ENCODE assay signal across 1 cellular context in the genomic region with DNA sequence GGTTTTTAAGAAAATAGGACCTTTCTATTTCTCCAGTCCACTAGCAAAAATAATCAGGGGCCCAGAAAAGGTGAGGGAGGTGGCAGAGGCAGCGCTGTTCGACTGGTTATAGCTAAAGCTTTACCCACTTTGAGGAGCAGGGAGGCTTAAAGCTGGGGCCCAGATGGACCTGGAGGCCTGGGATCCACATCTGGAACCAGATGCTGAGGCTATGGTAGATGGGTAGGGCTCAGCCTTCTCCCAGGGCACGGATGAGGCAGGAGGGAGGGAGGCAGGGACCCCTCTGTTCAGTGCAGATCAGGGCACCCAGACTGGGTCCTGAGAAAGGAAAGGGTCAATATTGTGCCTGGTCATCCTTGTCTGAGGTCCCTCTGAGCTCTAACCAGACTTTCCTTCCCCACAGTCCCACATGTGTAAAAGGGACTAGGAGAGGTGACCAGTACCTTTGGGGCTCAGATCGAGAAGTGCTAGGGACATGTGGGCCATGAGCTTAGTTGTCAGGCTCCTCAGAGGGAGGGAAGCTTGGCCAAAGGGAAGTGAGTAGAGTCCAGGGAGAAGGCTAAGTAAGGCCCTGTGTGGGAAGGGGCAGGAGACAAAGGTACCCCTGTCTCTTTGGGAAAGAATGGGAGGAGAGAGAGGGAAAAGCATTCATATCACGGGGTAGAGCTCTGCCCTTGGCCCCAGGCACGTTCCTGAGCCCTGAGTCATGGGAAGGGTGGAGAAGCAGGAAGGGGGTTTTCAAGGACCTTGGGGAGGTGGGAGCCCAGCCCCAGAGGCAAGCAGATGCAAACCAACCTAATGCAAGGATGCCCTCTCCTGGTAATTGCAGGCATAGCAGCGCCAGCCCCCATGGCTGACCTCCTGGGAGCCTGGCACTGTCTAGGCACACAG.
A peak's percentile ranks its signal among the peaks of the same experiment; 100 is the strongest.
TF ChIP-seq lines count a peak whose summit lies in the region.

No MANE protein-coding gene starts in this region.

TF ChIP-seq in HepG2, 621 proteins besides CTCF, POLR2A, EP300 and RAD21 (continued from another document and continues in another):
- TF ChIP-seq, protein P1, sequence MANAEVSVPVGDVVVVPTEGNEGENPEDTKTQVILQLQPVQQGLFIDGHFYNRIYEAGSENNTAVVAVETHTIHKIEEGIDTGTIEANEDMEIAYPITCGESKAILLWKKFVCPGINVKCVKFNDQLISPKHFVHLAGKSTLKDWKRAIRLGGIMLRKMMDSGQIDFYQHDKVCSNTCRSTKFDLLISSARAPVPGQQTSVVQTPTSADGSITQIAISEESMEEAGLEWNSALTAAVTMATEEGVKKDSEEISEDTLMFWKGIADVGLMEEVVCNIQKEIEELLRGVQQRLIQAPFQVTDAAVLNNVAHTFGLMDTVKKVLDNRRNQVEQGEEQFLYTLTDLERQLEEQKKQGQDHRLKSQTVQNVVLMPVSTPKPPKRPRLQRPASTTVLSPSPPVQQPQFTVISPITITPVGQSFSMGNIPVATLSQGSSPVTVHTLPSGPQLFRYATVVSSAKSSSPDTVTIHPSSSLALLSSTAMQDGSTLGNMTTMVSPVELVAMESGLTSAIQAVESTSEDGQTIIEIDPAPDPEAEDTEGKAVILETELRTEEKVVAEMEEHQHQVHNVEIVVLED (CRISPR knock-in tag; IDR thresholded peaks at IDR 0.05; ENCODE audit: borderline replicate concordance), result peak; percentile 20; the same call in 1 of the 2 replicates
- peak; percentile 85 for TF ChIP-seq MED1 (CRISPR knock-in tag; IDR thresholded peaks at IDR 0.05)
- no peak for TF ChIP-seq SOX6 (IDR thresholded peaks at IDR 0.05)
- TF ChIP-seq SOX6 (CRISPR knock-in tag; IDR thresholded peaks at IDR 0.05), result peak; percentile 97
- 0 out of 2 replicates have a peak, but pooled peaks have one; percentile 68 for TF ChIP-seq ZNF878 (CRISPR knock-in tag; IDR thresholded peaks at IDR 0.05)
- TF ChIP-seq, protein P2, sequence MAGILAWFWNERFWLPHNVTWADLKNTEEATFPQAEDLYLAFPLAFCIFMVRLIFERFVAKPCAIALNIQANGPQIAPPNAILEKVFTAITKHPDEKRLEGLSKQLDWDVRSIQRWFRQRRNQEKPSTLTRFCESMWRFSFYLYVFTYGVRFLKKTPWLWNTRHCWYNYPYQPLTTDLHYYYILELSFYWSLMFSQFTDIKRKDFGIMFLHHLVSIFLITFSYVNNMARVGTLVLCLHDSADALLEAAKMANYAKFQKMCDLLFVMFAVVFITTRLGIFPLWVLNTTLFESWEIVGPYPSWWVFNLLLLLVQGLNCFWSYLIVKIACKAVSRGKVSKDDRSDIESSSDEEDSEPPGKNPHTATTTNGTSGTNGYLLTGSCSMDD (CRISPR knock-in tag; IDR thresholded peaks at IDR 0.05), result no peak
- TF ChIP-seq, protein P3, sequence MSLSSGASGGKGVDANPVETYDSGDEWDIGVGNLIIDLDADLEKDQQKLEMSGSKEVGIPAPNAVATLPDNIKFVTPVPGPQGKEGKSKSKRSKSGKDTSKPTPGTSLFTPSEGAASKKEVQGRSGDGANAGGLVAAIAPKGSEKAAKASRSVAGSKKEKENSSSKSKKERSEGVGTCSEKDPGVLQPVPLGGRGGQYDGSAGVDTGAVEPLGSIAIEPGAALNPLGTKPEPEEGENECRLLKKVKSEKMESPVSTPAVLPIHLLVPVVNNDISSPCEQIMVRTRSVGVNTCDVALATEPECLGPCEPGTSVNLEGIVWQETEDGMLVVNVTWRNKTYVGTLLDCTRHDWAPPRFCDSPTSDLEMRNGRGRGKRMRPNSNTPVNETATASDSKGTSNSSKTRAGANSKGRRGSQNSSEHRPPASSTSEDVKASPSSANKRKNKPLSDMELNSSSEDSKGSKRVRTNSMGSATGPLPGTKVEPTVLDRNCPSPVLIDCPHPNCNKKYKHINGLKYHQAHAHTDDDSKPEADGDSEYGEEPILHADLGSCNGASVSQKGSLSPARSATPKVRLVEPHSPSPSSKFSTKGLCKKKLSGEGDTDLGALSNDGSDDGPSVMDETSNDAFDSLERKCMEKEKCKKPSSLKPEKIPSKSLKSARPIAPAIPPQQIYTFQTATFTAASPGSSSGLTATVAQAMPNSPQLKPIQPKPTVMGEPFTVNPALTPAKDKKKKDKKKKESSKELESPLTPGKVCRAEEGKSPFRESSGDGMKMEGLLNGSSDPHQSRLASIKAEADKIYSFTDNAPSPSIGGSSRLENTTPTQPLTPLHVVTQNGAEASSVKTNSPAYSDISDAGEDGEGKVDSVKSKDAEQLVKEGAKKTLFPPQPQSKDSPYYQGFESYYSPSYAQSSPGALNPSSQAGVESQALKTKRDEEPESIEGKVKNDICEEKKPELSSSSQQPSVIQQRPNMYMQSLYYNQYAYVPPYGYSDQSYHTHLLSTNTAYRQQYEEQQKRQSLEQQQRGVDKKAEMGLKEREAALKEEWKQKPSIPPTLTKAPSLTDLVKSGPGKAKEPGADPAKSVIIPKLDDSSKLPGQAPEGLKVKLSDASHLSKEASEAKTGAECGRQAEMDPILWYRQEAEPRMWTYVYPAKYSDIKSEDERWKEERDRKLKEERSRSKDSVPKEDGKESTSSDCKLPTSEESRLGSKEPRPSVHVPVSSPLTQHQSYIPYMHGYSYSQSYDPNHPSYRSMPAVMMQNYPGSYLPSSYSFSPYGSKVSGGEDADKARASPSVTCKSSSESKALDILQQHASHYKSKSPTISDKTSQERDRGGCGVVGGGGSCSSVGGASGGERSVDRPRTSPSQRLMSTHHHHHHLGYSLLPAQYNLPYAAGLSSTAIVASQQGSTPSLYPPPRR (CRISPR knock-in tag; IDR thresholded peaks at IDR 0.05; ENCODE audit: borderline replicate concordance), result peak; percentile 72; the same call in 1 of the 2 replicates
- TF ChIP-seq ZNF746 (CRISPR knock-in tag; IDR thresholded peaks at IDR 0.05), result peak; percentile 94
- TF ChIP-seq YEATS2 (CRISPR knock-in tag; IDR thresholded peaks at IDR 0.05; ENCODE audit: borderline replicate concordance), result peak; percentile 63; the same call in 1 of the 2 replicates
- TF ChIP-seq MYNN (CRISPR knock-in tag; IDR thresholded peaks at IDR 0.05; ENCODE audit: low read depth), result no peak
- TF ChIP-seq ZNF709 (CRISPR knock-in tag; IDR thresholded peaks at IDR 0.05), result peak; percentile 80; the same call in 1 of the 2 replicates
- TF ChIP-seq, protein P4, sequence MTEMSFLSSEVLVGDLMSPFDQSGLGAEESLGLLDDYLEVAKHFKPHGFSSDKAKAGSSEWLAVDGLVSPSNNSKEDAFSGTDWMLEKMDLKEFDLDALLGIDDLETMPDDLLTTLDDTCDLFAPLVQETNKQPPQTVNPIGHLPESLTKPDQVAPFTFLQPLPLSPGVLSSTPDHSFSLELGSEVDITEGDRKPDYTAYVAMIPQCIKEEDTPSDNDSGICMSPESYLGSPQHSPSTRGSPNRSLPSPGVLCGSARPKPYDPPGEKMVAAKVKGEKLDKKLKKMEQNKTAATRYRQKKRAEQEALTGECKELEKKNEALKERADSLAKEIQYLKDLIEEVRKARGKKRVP (CRISPR knock-in tag; IDR thresholded peaks at IDR 0.05), result peak in 1 of 2 experiments; percentile 37; a peak in 1 of 4 replicates
- no peak; the same call in 1 of the 2 replicates for TF ChIP-seq CCDC6 (CRISPR knock-in tag; IDR thresholded peaks at IDR 0.05)
- TF ChIP-seq XRCC5 (optimal IDR thresholded peaks at IDR 0.05; ENCODE audit: low read length), result peak; percentile 80
- peak; percentile 60 for TF ChIP-seq YY1 (IDR thresholded peaks at IDR 0.05; ENCODE audit: insufficient read depth, insufficient replicate concordance, low read depth, low read length)
- no peak for TF ChIP-seq CENPT (CRISPR knock-in tag; IDR thresholded peaks at IDR 0.05; ENCODE audit: low read depth)
- TF ChIP-seq, protein P5, sequence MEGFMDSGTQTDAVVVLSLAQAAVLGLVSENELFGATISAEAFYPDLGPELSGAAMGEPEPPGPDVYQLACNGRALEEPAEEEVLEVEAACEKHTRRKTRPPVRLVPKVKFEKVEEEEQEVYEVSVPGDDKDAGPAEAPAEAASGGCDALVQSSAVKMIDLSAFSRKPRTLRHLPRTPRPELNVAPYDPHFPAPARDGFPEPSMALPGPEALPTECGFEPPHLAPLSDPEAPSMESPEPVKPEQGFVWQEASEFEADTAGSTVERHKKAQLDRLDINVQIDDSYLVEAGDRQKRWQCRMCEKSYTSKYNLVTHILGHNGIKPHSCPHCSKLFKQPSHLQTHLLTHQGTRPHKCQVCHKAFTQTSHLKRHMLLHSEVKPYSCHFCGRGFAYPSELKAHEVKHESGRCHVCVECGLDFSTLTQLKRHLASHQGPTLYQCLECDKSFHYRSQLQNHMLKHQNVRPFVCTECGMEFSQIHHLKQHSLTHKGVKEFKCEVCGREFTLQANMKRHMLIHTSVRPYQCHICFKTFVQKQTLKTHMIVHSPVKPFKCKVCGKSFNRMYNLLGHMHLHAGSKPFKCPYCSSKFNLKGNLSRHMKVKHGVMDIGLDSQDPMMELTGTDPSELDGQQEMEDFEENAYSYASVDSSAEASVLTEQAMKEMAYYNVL (CRISPR knock-in tag; IDR thresholded peaks at IDR 0.05; ENCODE audit: borderline replicate concordance), result peak; percentile 99
- TF ChIP-seq ZNF234 (CRISPR knock-in tag; conservative IDR thresholded peaks at IDR 0.05), result no peak
- peak; percentile 92 for TF ChIP-seq SALL1 (CRISPR knock-in tag; IDR thresholded peaks at IDR 0.05)
- TF ChIP-seq, protein P6, sequence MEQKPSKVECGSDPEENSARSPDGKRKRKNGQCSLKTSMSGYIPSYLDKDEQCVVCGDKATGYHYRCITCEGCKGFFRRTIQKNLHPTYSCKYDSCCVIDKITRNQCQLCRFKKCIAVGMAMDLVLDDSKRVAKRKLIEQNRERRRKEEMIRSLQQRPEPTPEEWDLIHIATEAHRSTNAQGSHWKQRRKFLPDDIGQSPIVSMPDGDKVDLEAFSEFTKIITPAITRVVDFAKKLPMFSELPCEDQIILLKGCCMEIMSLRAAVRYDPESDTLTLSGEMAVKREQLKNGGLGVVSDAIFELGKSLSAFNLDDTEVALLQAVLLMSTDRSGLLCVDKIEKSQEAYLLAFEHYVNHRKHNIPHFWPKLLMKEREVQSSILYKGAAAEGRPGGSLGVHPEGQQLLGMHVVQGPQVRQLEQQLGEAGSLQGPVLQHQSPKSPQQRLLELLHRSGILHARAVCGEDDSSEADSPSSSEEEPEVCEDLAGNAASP (CRISPR knock-in tag; IDR thresholded peaks at IDR 0.05; ENCODE audit: borderline replicate concordance), result peak; percentile 73; the same call in 1 of the 2 replicates
- no peak for TF ChIP-seq FOXA1 (IDR thresholded peaks at IDR 0.05)
- peak; percentile 33; the same call in 1 of the 2 replicates for TF ChIP-seq FOXA1 (CRISPR knock-in tag; IDR thresholded peaks at IDR 0.05)
- peak; percentile 86; the same call in 1 of the 2 replicates for TF ChIP-seq KAT7 (CRISPR knock-in tag; IDR thresholded peaks at IDR 0.05; ENCODE audit: borderline replicate concordance)
- no peak for TF ChIP-seq ZNF607 (CRISPR knock-in tag; IDR thresholded peaks at IDR 0.05; ENCODE audit: borderline replicate concordance)
- peak; percentile 63; the same call in 1 of the 2 replicates for TF ChIP-seq KDM2A (CRISPR knock-in tag; IDR thresholded peaks at IDR 0.05; ENCODE audit: borderline replicate concordance, low read depth)
- TF ChIP-seq MEIS1 (CRISPR knock-in tag; IDR thresholded peaks at IDR 0.05; ENCODE audit: borderline replicate concordance), result peak; percentile 91; the same call in 1 of the 2 replicates
- peak; percentile 63; the same call in 1 of the 2 replicates for TF ChIP-seq ZMYM3 (CRISPR knock-in tag; IDR thresholded peaks at IDR 0.05)
- TF ChIP-seq, protein P7, sequence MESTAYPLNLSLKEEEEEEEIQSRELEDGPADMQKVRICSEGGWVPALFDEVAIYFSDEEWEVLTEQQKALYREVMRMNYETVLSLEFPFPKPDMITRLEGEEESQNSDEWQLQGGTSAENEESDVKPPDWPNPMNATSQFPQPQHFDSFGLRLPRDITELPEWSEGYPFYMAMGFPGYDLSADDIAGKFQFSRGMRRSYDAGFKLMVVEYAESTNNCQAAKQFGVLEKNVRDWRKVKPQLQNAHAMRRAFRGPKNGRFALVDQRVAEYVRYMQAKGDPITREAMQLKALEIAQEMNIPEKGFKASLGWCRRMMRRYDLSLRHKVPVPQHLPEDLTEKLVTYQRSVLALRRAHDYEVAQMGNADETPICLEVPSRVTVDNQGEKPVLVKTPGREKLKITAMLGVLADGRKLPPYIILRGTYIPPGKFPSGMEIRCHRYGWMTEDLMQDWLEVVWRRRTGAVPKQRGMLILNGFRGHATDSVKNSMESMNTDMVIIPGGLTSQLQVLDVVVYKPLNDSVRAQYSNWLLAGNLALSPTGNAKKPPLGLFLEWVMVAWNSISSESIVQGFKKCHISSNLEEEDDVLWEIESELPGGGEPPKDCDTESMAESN (CRISPR knock-in tag; conservative IDR thresholded peaks at IDR 0.05), result no peak
- TF ChIP-seq, protein P8, sequence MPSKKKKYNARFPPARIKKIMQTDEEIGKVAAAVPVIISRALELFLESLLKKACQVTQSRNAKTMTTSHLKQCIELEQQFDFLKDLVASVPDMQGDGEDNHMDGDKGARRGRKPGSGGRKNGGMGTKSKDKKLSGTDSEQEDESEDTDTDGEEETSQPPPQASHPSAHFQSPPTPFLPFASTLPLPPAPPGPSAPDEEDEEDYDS (CRISPR knock-in tag; IDR thresholded peaks at IDR 0.05), result peak; percentile 55; the same call in 1 of the 2 replicates
- TF ChIP-seq, protein P9, sequence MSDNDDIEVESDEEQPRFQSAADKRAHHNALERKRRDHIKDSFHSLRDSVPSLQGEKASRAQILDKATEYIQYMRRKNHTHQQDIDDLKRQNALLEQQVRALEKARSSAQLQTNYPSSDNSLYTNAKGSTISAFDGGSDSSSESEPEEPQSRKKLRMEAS (IDR thresholded peaks at IDR 0.05), result peak; percentile 78; the same call in 1 of the 2 replicates
- peak; percentile 74; the same call in 1 of the 2 replicates for TF ChIP-seq ZBTB38 (CRISPR knock-in tag; IDR thresholded peaks at IDR 0.05)
- peak; percentile 93 for TF ChIP-seq ELF3 (CRISPR knock-in tag; IDR thresholded peaks at IDR 0.05)
- peak; percentile 72 for TF ChIP-seq ARNT2 (CRISPR knock-in tag; IDR thresholded peaks at IDR 0.05; ENCODE audit: low read depth)
- TF ChIP-seq TOE1 (CRISPR knock-in tag; IDR thresholded peaks at IDR 0.05), result no peak
- TF ChIP-seq KDM1A (CRISPR knock-in tag; IDR thresholded peaks at IDR 0.05), result peak; percentile 29; the same call in 1 of the 2 replicates
- TF ChIP-seq ZNF772 (CRISPR knock-in tag; IDR thresholded peaks at IDR 0.05), result peak; percentile 89
- TF ChIP-seq, protein P10, sequence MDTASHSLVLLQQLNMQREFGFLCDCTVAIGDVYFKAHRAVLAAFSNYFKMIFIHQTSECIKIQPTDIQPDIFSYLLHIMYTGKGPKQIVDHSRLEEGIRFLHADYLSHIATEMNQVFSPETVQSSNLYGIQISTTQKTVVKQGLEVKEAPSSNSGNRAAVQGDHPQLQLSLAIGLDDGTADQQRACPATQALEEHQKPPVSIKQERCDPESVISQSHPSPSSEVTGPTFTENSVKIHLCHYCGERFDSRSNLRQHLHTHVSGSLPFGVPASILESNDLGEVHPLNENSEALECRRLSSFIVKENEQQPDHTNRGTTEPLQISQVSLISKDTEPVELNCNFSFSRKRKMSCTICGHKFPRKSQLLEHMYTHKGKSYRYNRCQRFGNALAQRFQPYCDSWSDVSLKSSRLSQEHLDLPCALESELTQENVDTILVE (CRISPR knock-in tag; IDR thresholded peaks at IDR 0.05), result 0 out of 2 replicates have a peak, but pooled peaks have one; percentile 29
- TF ChIP-seq FOXK1 (CRISPR knock-in tag; IDR thresholded peaks at IDR 0.05; ENCODE audit: borderline replicate concordance, low read depth), result peak; percentile 62; the same call in 1 of the 2 replicates
- TF ChIP-seq ZNF44 (CRISPR knock-in tag; IDR thresholded peaks at IDR 0.05), result no peak
- 0 out of 2 replicates have a peak, but pooled peaks have one; percentile 22 for TF ChIP-seq SIN3A (IDR thresholded peaks at IDR 0.05; ENCODE audit: borderline replicate concordance, low read depth, low read length)
- TF ChIP-seq ZNF510 (CRISPR knock-in tag; IDR thresholded peaks at IDR 0.05; ENCODE audit: low read depth), result peak; percentile 59; the same call in 1 of the 2 replicates
- peak; percentile 83 for TF ChIP-seq ZNF331 (CRISPR knock-in tag; IDR thresholded peaks at IDR 0.05)
